In genomic region chr6:35602133-35602946, GRCh38 we compare ENCODE assay signal across 8 cellular contexts.
DNase-seq lines count a peak whose midpoint lies in the region; ATAC-seq and TF ChIP-seq lines count a peak whose summit lies in the region.

No MANE protein-coding gene starts in this region.

- no peak for TF ChIP-seq CTCF in CD4-positive, alpha-beta T cell (IDR thresholded peaks at IDR 0.05)

- intact Hi-C loops in CD4-positive, alpha-beta T cell (cut with DNase I, micrococcal nuclease), result loop anchor here in 1 of 2 experiments (2.0 to 5.0 kb wide), 3 partner anchors 14 to 130 kb away; partner anchors contain the start of gene FKBP5

- CTCF ChIA-PET in CD4-positive, alpha-beta T cell (lab: Charles Lee), result interaction anchor here (1.4 to 4.5 kb wide), 7 partner anchors 10 to 134 kb away, joined by 3 to 33 read pairs (median 14); partner anchors contain the start of gene ARMC12

- H3K9me3 Mint-ChIP-seq in CD4-positive, alpha-beta T cell, result peaks cover 3% of the 10 kb centered on the region

- H3K27me3 ChIP-seq in CD4-positive, alpha-beta T cell (ENCODE audit: control insufficient read depth, insufficient read depth, low read length), result no peaks in the 10 kb centered on the region
- H3K27me3 ChIP-seq in muscle layer of duodenum (ENCODE audit: low read depth, low read length), result no peaks in the 10 kb centered on the region

- peak overlapping the region; percentile 82 for H3K4me3 Mint-ChIP-seq in CD4-positive, alpha-beta T cell

- POLR2A ChIA-PET in CD4-positive, alpha-beta T cell (lab: Charles Lee), result interaction anchor here (0.6 to 6.8 kb wide), 27 partner anchors 9 to 524 kb away, joined by 3 to 181 read pairs (median 5); partner anchors contain the start of genes ARMC12, FKBP5, RPL10A and SRPK1

- H3K4me1 Mint-ChIP-seq in CD4-positive, alpha-beta T cell (ENCODE audit: low read depth), result peaks cover 82% of the 10 kb centered on the region

- peak overlapping the region; percentile 3 to 16 for H3K4me3 ChIP-seq in muscle layer of duodenum (ENCODE audit: low read depth in 1 of 2, low read length in 2 of 2)

- peaks cover 46% of the 10 kb centered on the region for H3K36me3 Mint-ChIP-seq in CD4-positive, alpha-beta T cell (ENCODE audit: low read depth)

- H3K36me3 ChIP-seq in muscle layer of duodenum (ENCODE audit: control insufficient read depth in 1 of 2, insufficient read depth in 2 of 2, low read length in 2 of 2), result peaks cover 0 to 7% of the 10 kb centered on the region in 2 donors

- H3K9me3 ChIP-seq in CD4-positive, alpha-beta T cell (ENCODE audit: control insufficient read depth, low read length), result no peaks in the 10 kb centered on the region
- H3K9me3 ChIP-seq in muscle layer of duodenum (ENCODE audit: control insufficient read depth in 1 of 2, low read length in 2 of 2), result no peaks in the 10 kb centered on the region

- H3K4me1 ChIP-seq in muscle layer of duodenum (ENCODE audit: control insufficient read depth in 1 of 2, insufficient read depth in 2 of 2, low read length in 2 of 2), result peaks cover 17 to 18% of the 10 kb centered on the region in 2 donors

- no peaks in the 10 kb centered on the region for H3K27me3 Mint-ChIP-seq in CD4-positive, alpha-beta T cell

- H3K27ac ChIP-seq in CD4-positive, alpha-beta T cell (ENCODE audit: low read depth, low read length), result peak overlapping the region; percentile 82
- peak overlapping the region; percentile 94 for H3K27ac ChIP-seq in muscle layer of duodenum (ENCODE audit: low read length)

- no peak for DNase-seq in CD4-positive, alpha-beta T cell
- DNase-seq in NCI-H226, result peak; percentile 74
- peak; percentile 15 to 73 for DNase-seq in dermis microvascular lymphatic vessel endothelial cell (ENCODE audit: low read depth in 2 of 2)
- no peak for DNase-seq in DMS153 treated with DMSO at 0.1 percent for 48 hours (lab: John Stamatoyannopoulos, UW; ENCODE audit: unreplicated experiment)
- no peak for DNase-seq in GF-D8 (lab: John Stamatoyannopoulos, UW)
- no peak for DNase-seq in SK-N-DZ (ENCODE audit: low spot score)

- H3K27ac Mint-ChIP-seq in CD4-positive, alpha-beta T cell, result peak overlapping the region; percentile 85

- peak; percentile 3 for ATAC-seq in CD4-positive, alpha-beta T cell (ENCODE audit: poor library complexity)
- no peak for ATAC-seq in HG03521 (IDR thresholded peaks at IDR 0.05; ENCODE audit: unreplicated experiment)

Comparison
In these comparisons a context has a peak if more than half of its experiments do, and no peak if none do; other contexts are left out.
1. DNase-seq: peak in NCI-H226 (single experiment) and dermis microvascular lymphatic vessel endothelial cell (2 of 2); none in CD4-positive, alpha-beta T cell (0 of 10), DMS153 treated with DMSO at 0.1 percent for 48 hours (single experiment), GF-D8 (single experiment) and SK-N-DZ (single experiment).